ENCODE assay signal across 1 cellular context in the genomic region with DNA sequence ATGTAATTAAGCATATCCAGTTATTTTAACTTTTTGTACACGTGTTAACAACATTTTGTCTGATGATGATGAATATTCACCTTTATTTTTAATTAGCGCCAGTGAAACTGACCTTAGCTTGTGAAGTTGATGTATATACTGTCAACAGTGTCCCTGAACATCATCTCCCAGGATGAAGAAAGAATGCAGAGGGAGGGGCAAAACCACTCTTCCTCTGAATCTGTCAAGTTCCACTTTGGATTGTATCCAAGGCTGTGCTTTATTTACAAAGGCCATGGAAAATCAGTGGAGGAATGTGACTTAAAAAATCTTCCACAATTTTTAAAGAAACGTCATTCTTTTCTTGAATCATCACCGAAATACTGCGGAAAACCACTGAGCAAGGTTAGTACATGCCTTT.
TF ChIP-seq lines count a peak whose summit lies in the region.

No MANE protein-coding gene starts in this region.

TF ChIP-seq in HepG2, 621 proteins besides CTCF, POLR2A, EP300 and RAD21 (continued from another document and continues in another):
- TF ChIP-seq, protein P1, sequence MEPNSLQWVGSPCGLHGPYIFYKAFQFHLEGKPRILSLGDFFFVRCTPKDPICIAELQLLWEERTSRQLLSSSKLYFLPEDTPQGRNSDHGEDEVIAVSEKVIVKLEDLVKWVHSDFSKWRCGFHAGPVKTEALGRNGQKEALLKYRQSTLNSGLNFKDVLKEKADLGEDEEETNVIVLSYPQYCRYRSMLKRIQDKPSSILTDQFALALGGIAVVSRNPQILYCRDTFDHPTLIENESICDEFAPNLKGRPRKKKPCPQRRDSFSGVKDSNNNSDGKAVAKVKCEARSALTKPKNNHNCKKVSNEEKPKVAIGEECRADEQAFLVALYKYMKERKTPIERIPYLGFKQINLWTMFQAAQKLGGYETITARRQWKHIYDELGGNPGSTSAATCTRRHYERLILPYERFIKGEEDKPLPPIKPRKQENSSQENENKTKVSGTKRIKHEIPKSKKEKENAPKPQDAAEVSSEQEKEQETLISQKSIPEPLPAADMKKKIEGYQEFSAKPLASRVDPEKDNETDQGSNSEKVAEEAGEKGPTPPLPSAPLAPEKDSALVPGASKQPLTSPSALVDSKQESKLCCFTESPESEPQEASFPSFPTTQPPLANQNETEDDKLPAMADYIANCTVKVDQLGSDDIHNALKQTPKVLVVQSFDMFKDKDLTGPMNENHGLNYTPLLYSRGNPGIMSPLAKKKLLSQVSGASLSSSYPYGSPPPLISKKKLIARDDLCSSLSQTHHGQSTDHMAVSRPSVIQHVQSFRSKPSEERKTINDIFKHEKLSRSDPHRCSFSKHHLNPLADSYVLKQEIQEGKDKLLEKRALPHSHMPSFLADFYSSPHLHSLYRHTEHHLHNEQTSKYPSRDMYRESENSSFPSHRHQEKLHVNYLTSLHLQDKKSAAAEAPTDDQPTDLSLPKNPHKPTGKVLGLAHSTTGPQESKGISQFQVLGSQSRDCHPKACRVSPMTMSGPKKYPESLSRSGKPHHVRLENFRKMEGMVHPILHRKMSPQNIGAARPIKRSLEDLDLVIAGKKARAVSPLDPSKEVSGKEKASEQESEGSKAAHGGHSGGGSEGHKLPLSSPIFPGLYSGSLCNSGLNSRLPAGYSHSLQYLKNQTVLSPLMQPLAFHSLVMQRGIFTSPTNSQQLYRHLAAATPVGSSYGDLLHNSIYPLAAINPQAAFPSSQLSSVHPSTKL (CRISPR knock-in tag; IDR thresholded peaks at IDR 0.05): peak; percentile 93
- TF ChIP-seq SMAD3 (CRISPR knock-in tag; IDR thresholded peaks at IDR 0.05) (peak; percentile 80; the same call in 1 of the 2 replicates), ZNF607 (CRISPR knock-in tag; IDR thresholded peaks at IDR 0.05; ENCODE audit: borderline replicate concordance) (no peak), FOXJ3 (CRISPR knock-in tag; IDR thresholded peaks at IDR 0.05; ENCODE audit: borderline replicate concordance) (peak; percentile 50; the same call in 1 of the 2 replicates), ZBTB38 (CRISPR knock-in tag; IDR thresholded peaks at IDR 0.05) (no peak), GZF1 (CRISPR knock-in tag; IDR thresholded peaks at IDR 0.05) (no peak), SP4 (CRISPR knock-in tag; IDR thresholded peaks at IDR 0.05) (no peak), TARDBP (CRISPR knock-in tag; IDR thresholded peaks at IDR 0.05) (0 out of 2 replicates have a peak, but pooled peaks have one; percentile 25), NCOA5 (CRISPR knock-in tag; IDR thresholded peaks at IDR 0.05) (no peak), ZNF337 (CRISPR knock-in tag; IDR thresholded peaks at IDR 0.05; ENCODE audit: borderline replicate concordance, low read depth) (no peak), CBFB (CRISPR knock-in tag; IDR thresholded peaks at IDR 0.05) (0 out of 2 replicates have a peak, but pooled peaks have one; percentile 35), SPEN (CRISPR knock-in tag; IDR thresholded peaks at IDR 0.05; ENCODE audit: low read depth) (no peak), LCORL (IDR thresholded peaks at IDR 0.05) (no peak), LCORL (CRISPR knock-in tag; IDR thresholded peaks at IDR 0.05) (no peak), SAFB2 (CRISPR knock-in tag; IDR thresholded peaks at IDR 0.05; ENCODE audit: borderline replicate concordance, low read depth) (no peak), NFKBIZ (CRISPR knock-in tag; IDR thresholded peaks at IDR 0.05) (no peak), ZFP41 (CRISPR knock-in tag; IDR thresholded peaks at IDR 0.05; ENCODE audit: borderline replicate concordance) (no peak), SOX5 (CRISPR knock-in tag; IDR thresholded peaks at IDR 0.05; ENCODE audit: borderline replicate concordance) (peak; percentile 83), ZNF619 (CRISPR knock-in tag; IDR thresholded peaks at IDR 0.05) (no peak), NCOA2 (CRISPR knock-in tag; IDR thresholded peaks at IDR 0.05) (peak; percentile 80), SRY (CRISPR knock-in tag; IDR thresholded peaks at IDR 0.05) (no peak), ZNF296 (CRISPR knock-in tag; conservative IDR thresholded peaks at IDR 0.05) (no peak), ZSCAN29 (CRISPR knock-in tag; conservative IDR thresholded peaks at IDR 0.05) (no peak), ZKSCAN5 (CRISPR knock-in tag; IDR thresholded peaks at IDR 0.05) (no peak), ARID2 (CRISPR knock-in tag; IDR thresholded peaks at IDR 0.05; ENCODE audit: borderline replicate concordance) (no peak), YY1 (IDR thresholded peaks at IDR 0.05; ENCODE audit: insufficient read depth, insufficient replicate concordance, low read depth, low read length) (no peak), ZNF572 (CRISPR knock-in tag; IDR thresholded peaks at IDR 0.05) (no peak), HOXD1 (CRISPR knock-in tag; IDR thresholded peaks at IDR 0.05) (no peak), ADNP (CRISPR knock-in tag; IDR thresholded peaks at IDR 0.05) (no peak), ZMAT3 (CRISPR knock-in tag; conservative IDR thresholded peaks at IDR 0.05) (no peak), NFIC (IDR thresholded peaks at IDR 0.05; ENCODE audit: low read length) (peak; percentile 84), ZNF468 (CRISPR knock-in tag; IDR thresholded peaks at IDR 0.05) (no peak), HDAC2 (CRISPR knock-in tag; IDR thresholded peaks at IDR 0.05) (peak; percentile 93), KDM1A (CRISPR knock-in tag; IDR thresholded peaks at IDR 0.05) (peak; percentile 91), ISL2 (CRISPR knock-in tag; IDR thresholded peaks at IDR 0.05) (peak; percentile 87), ZBTB42 (CRISPR knock-in tag; IDR thresholded peaks at IDR 0.05) (no peak)
- TF ChIP-seq, protein P2, sequence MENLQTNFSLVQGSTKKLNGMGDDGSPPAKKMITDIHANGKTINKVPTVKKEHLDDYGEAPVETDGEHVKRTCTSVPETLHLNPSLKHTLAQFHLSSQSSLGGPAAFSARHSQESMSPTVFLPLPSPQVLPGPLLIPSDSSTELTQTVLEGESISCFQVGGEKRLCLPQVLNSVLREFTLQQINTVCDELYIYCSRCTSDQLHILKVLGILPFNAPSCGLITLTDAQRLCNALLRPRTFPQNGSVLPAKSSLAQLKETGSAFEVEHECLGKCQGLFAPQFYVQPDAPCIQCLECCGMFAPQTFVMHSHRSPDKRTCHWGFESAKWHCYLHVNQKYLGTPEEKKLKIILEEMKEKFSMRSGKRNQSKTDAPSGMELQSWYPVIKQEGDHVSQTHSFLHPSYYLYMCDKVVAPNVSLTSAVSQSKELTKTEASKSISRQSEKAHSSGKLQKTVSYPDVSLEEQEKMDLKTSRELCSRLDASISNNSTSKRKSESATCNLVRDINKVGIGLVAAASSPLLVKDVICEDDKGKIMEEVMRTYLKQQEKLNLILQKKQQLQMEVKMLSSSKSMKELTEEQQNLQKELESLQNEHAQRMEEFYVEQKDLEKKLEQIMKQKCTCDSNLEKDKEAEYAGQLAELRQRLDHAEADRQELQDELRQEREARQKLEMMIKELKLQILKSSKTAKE (CRISPR knock-in tag; IDR thresholded peaks at IDR 0.05; ENCODE audit: borderline replicate concordance): no peak
- TF ChIP-seq, protein P3, sequence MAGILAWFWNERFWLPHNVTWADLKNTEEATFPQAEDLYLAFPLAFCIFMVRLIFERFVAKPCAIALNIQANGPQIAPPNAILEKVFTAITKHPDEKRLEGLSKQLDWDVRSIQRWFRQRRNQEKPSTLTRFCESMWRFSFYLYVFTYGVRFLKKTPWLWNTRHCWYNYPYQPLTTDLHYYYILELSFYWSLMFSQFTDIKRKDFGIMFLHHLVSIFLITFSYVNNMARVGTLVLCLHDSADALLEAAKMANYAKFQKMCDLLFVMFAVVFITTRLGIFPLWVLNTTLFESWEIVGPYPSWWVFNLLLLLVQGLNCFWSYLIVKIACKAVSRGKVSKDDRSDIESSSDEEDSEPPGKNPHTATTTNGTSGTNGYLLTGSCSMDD (CRISPR knock-in tag; IDR thresholded peaks at IDR 0.05): no peak
- TF ChIP-seq, protein P4, sequence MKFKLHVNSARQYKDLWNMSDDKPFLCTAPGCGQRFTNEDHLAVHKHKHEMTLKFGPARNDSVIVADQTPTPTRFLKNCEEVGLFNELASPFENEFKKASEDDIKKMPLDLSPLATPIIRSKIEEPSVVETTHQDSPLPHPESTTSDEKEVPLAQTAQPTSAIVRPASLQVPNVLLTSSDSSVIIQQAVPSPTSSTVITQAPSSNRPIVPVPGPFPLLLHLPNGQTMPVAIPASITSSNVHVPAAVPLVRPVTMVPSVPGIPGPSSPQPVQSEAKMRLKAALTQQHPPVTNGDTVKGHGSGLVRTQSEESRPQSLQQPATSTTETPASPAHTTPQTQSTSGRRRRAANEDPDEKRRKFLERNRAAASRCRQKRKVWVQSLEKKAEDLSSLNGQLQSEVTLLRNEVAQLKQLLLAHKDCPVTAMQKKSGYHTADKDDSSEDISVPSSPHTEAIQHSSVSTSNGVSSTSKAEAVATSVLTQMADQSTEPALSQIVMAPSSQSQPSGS (CRISPR knock-in tag; IDR thresholded peaks at IDR 0.05): peak; percentile 50; the same call in 1 of the 2 replicates
- TF ChIP-seq, protein P5, sequence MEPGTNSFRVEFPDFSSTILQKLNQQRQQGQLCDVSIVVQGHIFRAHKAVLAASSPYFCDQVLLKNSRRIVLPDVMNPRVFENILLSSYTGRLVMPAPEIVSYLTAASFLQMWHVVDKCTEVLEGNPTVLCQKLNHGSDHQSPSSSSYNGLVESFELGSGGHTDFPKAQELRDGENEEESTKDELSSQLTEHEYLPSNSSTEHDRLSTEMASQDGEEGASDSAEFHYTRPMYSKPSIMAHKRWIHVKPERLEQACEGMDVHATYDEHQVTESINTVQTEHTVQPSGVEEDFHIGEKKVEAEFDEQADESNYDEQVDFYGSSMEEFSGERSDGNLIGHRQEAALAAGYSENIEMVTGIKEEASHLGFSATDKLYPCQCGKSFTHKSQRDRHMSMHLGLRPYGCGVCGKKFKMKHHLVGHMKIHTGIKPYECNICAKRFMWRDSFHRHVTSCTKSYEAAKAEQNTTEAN (CRISPR knock-in tag; conservative IDR thresholded peaks at IDR 0.05): no peak
- TF ChIP-seq, protein P6, sequence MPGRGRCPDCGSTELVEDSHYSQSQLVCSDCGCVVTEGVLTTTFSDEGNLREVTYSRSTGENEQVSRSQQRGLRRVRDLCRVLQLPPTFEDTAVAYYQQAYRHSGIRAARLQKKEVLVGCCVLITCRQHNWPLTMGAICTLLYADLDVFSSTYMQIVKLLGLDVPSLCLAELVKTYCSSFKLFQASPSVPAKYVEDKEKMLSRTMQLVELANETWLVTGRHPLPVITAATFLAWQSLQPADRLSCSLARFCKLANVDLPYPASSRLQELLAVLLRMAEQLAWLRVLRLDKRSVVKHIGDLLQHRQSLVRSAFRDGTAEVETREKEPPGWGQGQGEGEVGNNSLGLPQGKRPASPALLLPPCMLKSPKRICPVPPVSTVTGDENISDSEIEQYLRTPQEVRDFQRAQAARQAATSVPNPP (CRISPR knock-in tag; IDR thresholded peaks at IDR 0.05): no peak
- TF ChIP-seq, protein P7, sequence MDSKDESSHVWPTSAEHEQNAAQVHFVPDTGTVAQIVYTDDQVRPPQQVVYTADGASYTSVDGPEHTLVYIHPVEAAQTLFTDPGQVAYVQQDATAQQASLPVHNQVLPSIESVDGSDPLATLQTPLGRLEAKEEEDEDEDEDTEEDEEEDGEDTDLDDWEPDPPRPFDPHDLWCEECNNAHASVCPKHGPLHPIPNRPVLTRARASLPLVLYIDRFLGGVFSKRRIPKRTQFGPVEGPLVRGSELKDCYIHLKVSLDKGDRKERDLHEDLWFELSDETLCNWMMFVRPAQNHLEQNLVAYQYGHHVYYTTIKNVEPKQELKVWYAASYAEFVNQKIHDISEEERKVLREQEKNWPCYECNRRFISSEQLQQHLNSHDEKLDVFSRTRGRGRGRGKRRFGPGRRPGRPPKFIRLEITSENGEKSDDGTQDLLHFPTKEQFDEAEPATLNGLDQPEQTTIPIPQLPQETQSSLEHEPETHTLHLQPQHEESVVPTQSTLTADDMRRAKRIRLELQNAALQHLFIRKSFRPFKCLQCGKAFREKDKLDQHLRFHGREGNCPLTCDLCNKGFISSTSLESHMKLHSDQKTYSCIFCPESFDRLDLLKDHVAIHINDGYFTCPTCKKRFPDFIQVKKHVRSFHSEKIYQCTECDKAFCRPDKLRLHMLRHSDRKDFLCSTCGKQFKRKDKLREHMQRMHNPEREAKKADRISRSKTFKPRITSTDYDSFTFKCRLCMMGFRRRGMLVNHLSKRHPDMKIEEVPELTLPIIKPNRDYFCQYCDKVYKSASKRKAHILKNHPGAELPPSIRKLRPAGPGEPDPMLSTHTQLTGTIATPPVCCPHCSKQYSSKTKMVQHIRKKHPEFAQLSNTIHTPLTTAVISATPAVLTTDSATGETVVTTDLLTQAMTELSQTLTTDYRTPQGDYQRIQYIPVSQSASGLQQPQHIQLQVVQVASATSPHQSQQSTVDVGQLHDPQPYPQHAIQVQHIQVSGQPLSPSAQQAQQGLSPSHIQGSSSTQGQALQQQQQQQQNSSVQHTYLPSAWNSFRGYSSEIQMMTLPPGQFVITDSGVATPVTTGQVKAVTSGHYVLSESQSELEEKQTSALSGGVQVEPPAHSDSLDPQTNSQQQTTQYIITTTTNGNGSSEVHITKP (CRISPR knock-in tag; IDR thresholded peaks at IDR 0.05; ENCODE audit: low read depth): no peak
- TF ChIP-seq, protein P8, sequence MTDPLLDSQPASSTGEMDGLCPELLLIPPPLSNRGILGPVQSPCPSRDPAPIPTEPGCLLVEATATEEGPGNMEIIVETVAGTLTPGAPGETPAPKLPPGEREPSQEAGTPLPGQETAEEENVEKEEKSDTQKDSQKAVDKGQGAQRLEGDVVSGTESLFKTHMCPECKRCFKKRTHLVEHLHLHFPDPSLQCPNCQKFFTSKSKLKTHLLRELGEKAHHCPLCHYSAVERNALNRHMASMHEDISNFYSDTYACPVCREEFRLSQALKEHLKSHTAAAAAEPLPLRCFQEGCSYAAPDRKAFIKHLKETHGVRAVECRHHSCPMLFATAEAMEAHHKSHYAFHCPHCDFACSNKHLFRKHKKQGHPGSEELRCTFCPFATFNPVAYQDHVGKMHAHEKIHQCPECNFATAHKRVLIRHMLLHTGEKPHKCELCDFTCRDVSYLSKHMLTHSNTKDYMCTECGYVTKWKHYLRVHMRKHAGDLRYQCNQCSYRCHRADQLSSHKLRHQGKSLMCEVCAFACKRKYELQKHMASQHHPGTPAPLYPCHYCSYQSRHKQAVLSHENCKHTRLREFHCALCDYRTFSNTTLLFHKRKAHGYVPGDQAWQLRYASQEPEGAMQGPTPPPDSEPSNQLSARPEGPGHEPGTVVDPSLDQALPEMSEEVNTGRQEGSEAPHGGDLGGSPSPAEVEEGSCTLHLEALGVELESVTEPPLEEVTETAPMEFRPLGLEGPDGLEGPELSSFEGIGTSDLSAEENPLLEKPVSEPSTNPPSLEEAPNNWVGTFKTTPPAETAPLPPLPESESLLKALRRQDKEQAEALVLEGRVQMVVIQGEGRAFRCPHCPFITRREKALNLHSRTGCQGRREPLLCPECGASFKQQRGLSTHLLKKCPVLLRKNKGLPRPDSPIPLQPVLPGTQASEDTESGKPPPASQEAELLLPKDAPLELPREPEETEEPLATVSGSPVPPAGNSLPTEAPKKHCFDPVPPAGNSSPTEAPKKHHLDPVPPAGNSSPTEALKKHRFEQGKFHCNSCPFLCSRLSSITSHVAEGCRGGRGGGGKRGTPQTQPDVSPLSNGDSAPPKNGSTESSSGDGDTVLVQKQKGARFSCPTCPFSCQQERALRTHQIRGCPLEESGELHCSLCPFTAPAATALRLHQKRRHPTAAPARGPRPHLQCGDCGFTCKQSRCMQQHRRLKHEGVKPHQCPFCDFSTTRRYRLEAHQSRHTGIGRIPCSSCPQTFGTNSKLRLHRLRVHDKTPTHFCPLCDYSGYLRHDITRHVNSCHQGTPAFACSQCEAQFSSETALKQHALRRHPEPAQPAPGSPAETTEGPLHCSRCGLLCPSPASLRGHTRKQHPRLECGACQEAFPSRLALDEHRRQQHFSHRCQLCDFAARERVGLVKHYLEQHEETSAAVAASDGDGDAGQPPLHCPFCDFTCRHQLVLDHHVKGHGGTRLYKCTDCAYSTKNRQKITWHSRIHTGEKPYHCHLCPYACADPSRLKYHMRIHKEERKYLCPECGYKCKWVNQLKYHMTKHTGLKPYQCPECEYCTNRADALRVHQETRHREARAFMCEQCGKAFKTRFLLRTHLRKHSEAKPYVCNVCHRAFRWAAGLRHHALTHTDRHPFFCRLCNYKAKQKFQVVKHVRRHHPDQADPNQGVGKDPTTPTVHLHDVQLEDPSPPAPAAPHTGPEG (CRISPR knock-in tag; IDR thresholded peaks at IDR 0.05): no peak
